Comparison of ENCODE assay signal across 19 cellular contexts in genomic region chr12:14187966-14188365, GRCh38.
DNase-seq lines count a peak whose midpoint lies in the region; ATAC-seq and TF ChIP-seq lines count a peak whose summit lies in the region.
"Had no signal": no experiment of that assay in that cellular context is flagged by ENCODE, and none has a peak within 500 bp of the region (broad histone marks: within the 10 kb centered on the region; RNA-seq: fewer than 3 reads in every experiment).

No MANE protein-coding gene starts in this region.

- no peak overlapping the region for H3K9ac ChIP-seq in colonic mucosa (ENCODE audit: low read depth in 2 of 2, low read length in 2 of 2)
- H3K9ac ChIP-seq: BLaER1, GM23248 had no signal

- H3K27me3 ChIP-seq in breast epithelium, result no peaks in the 10 kb centered on the region
- H3K27me3 ChIP-seq in colonic mucosa, result no peaks in the 10 kb centered on the region
- H3K27me3 ChIP-seq: BLaER1 had no signal

- H3K9me3 ChIP-seq in breast epithelium, result no peaks in the 10 kb centered on the region
- no peaks in the 10 kb centered on the region for H3K9me3 ChIP-seq in T-helper 17 cell (ENCODE audit: control insufficient read depth, low read length, poor library complexity, severe bottlenecking)
- H3K9me3 ChIP-seq in colonic mucosa, result no peaks in the 10 kb centered on the region
- H3K9me3 ChIP-seq: BLaER1 had no signal

- DNase-seq in breast epithelium (ENCODE audit: low spot score in 2 of 2), result no peak
- no peak for DNase-seq in MCF 10A (ENCODE audit: unreplicated experiment)
- DNase-seq in T-helper 17 cell, result no peak
- no peak for DNase-seq in colonic mucosa
- DNase-seq in NCI-H226, result no peak
- DNase-seq in activated effector memory CD4-positive, alpha-beta T cell treated with Interleukin-2 at 50 U/mL for 16 hours, result no peak
- DNase-seq: Caco-2; CD4-positive, CD25-positive, alpha-beta regulatory T cell; CD8-positive, alpha-beta T cell; DMS153; DND-41; GM23248; H7; HCEC 1CT had no signal

- H3K36me3 ChIP-seq in breast epithelium (no peaks in the 10 kb centered on the region), colonic mucosa (no peaks in the 10 kb centered on the region)
- H3K36me3 ChIP-seq: BLaER1 had no signal

- no peaks in the 10 kb centered on the region for H3K4me1 Mint-ChIP-seq in MCF 10A (ENCODE audit: insufficient read depth, unreplicated experiment)
- H3K4me1 Mint-ChIP-seq in T-helper 17 cell, result peaks cover 7% of the 10 kb centered on the region

- CTCF ChIA-PET in MCF 10A (lab: Yijun Ruan, JAX), result interaction anchor here (0.6 to 2.0 kb wide), 4 partner anchors 23 to 441 kb away, joined by 3 to 7 read pairs (median 4); no protein-coding TSS in a partner anchor

- no peak overlapping the region for H3K4me3 ChIP-seq in breast epithelium
- no peak overlapping the region for H3K4me3 ChIP-seq in colonic mucosa
- H3K4me3 ChIP-seq: BLaER1, GM23248 had no signal

- H3K27ac Mint-ChIP-seq in MCF 10A (ENCODE audit: low read depth, unreplicated experiment) (no peak overlapping the region), T-helper 17 cell (peak overlapping the region; percentile 27)
- H3K27ac Mint-ChIP-seq: B cell; CD8-positive, alpha-beta T cell had no signal

- no peak for TF ChIP-seq POLR2A in breast epithelium (IDR thresholded peaks at IDR 0.05)

- no peak for ATAC-seq in T-helper 17 cell
- ATAC-seq in GM18498 (IDR thresholded peaks at IDR 0.05; ENCODE audit: unreplicated experiment), result no peak
- ATAC-seq: CD8-positive, alpha-beta T cell had no signal

- BruUV-seq in MCF 10A (replicated peaks; lab: Mats Ljungman, UMichigan), result no TSS peak

- H3K9me3 Mint-ChIP-seq in MCF 10A (ENCODE audit: unreplicated experiment), result no peaks in the 10 kb centered on the region
- H3K9me3 Mint-ChIP-seq: CD4-positive, CD25-positive, alpha-beta regulatory T cell; CD8-positive, alpha-beta T cell had no signal

- H3K4me1 ChIP-seq in breast epithelium, result no peaks in the 10 kb centered on the region
- no peaks in the 10 kb centered on the region for H3K4me1 ChIP-seq in colonic mucosa

- H3K27me3 Mint-ChIP-seq in MCF 10A (ENCODE audit: insufficient read depth, unreplicated experiment) (peaks cover 20% of the 10 kb centered on the region), T-helper 17 cell (peaks cover 25% of the 10 kb centered on the region)

- no peaks in the 10 kb centered on the region for H3K36me3 Mint-ChIP-seq in MCF 10A (ENCODE audit: insufficient read depth, unreplicated experiment)
- H3K36me3 Mint-ChIP-seq in T-helper 17 cell (ENCODE audit: low read depth), result peaks cover 2% of the 10 kb centered on the region
- H3K36me3 Mint-ChIP-seq: CD4-positive, CD25-positive, alpha-beta regulatory T cell; CD8-positive, alpha-beta T cell had no signal

- TF ChIP-seq CTCF in breast epithelium (IDR thresholded peaks at IDR 0.05) (no peak), MCF 10A (IDR thresholded peaks at IDR 0.05; ENCODE audit: unreplicated experiment) (no peak), colonic mucosa (IDR thresholded peaks at IDR 0.05) (no peak)

- POLR2A ChIA-PET in MCF 10A (lab: Yijun Ruan, JAX), result interaction anchor here (1.1 kb wide), 1 partner anchor 15 kb away, joined by 3 read pairs; no protein-coding TSS in a partner anchor

- peak overlapping the region; percentile 27 to 72 for H3K27ac ChIP-seq in breast epithelium
- H3K27ac ChIP-seq in colonic mucosa, result peak overlapping the region; percentile 53
- H3K27ac ChIP-seq: 22Rv1, BLaER1, C4-2B, GM23248 had no signal

- H3K4me3 Mint-ChIP-seq in MCF 10A (ENCODE audit: unreplicated experiment) (no peak overlapping the region), T-helper 17 cell (no peak overlapping the region)
- H3K4me3 Mint-ChIP-seq: B cell; CD4-positive, CD25-positive, alpha-beta regulatory T cell; CD8-positive, alpha-beta T cell had no signal

- intact Hi-C loops in breast epithelium (cut with DNase I; ENCODE audit: low total_unique reads), result no loop called here
- intact Hi-C loops in MCF 10A (cut with micrococcal nuclease), result no loop called here
- intact Hi-C loops in colonic mucosa (cut with DNase I), result loop anchor here (5.0 kb wide), 1 partner anchor 189 kb away; no protein-coding TSS in a partner anchor
